ENCODE assay signal across 8 cellular contexts in the genomic region with DNA sequence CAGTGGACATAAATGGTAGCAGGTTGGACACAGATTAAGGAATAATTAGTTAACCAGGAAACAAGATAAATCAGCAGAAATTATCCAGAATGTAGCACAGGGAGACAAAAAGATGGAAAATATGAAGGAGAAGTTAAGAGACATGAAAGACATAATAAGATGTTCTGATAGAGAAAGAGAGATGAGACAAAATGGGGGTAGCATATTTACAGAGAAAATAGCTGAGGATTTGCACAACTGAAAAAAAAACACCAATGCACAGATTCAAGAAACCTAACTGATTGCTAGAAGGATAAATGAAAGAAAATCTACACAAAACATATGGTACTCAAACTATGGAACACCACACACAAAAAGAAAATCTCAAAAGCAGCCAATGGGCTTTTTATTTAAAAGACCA. TPM values are rescaled to one million over a fixed set of nuclear protein-coding genes. Genes with fewer than 3 reads are reported as not detected.
DNase-seq lines count a peak whose midpoint lies in the region; ATAC-seq and TF ChIP-seq lines count a peak whose summit lies in the region.

No MANE protein-coding gene starts in this region.

- peak overlapping the region; percentile 71 for H3K4me3 ChIP-seq in CD8-positive, alpha-beta T cell (ENCODE audit: low read depth, low read length)
- H3K4me3 ChIP-seq in NT2/D1 (ENCODE audit: insufficient read length, low read depth) (no peak overlapping the region), ovary (peak overlapping the region; percentile 66)

- peak overlapping the region; percentile 85 for H3K4me3 Mint-ChIP-seq in CD8-positive, alpha-beta T cell
- H3K4me3 Mint-ChIP-seq in effector memory CD8-positive, alpha-beta T cell: peak overlapping the region; percentile 70 to 82

- H3K9me3 Mint-ChIP-seq in CD8-positive, alpha-beta T cell: no peaks in the 10 kb centered on the region
- H3K9me3 Mint-ChIP-seq in effector memory CD8-positive, alpha-beta T cell: no peaks in the 10 kb centered on the region

- peaks cover 12% of the 10 kb centered on the region for H3K4me1 Mint-ChIP-seq in CD8-positive, alpha-beta T cell (ENCODE audit: low read depth)
- H3K4me1 Mint-ChIP-seq in effector memory CD8-positive, alpha-beta T cell (ENCODE audit: low read depth in 2 of 2): peaks cover 5 to 8% of the 10 kb centered on the region in 2 donors

- no peaks in the 10 kb centered on the region for H3K27me3 Mint-ChIP-seq in CD8-positive, alpha-beta T cell (ENCODE audit: low read depth)
- no peaks in the 10 kb centered on the region for H3K27me3 Mint-ChIP-seq in effector memory CD8-positive, alpha-beta T cell

- H3K9me3 ChIP-seq in CD8-positive, alpha-beta T cell (ENCODE audit: low read length): no peaks in the 10 kb centered on the region
- H3K9me3 ChIP-seq in NT2/D1 (ENCODE audit: insufficient read depth, low read length) (no peaks in the 10 kb centered on the region), ovary (no peaks in the 10 kb centered on the region)

- TF ChIP-seq POLR2A in ovary (IDR thresholded peaks at IDR 0.05): no peak

- no peak for TF ChIP-seq CTCF in CD8-positive, alpha-beta T cell (IDR thresholded peaks at IDR 0.05)
- TF ChIP-seq CTCF in ovary (IDR thresholded peaks at IDR 0.05): no peak

- H3K9ac ChIP-seq in NT2/D1 (ENCODE audit: insufficient read length, low read depth): peak overlapping the region; percentile 32

- peak overlapping the region; percentile 60 for H3K27ac Mint-ChIP-seq in CD8-positive, alpha-beta T cell
- no peak overlapping the region for H3K27ac Mint-ChIP-seq in effector memory CD8-positive, alpha-beta T cell

- no peaks in the 10 kb centered on the region for H3K27me3 ChIP-seq in CD8-positive, alpha-beta T cell (ENCODE audit: insufficient read depth, low read length)
- H3K27me3 ChIP-seq in NT2/D1 (ENCODE audit: insufficient read depth, insufficient read length) (no peaks in the 10 kb centered on the region), ovary (no peaks in the 10 kb centered on the region)

- CTCF ChIA-PET in CD8-positive, alpha-beta T cell (lab: Charles Lee): interaction anchor here (2.0 kb wide), 1 partner anchor 204 kb away, joined by 9 read pairs; no protein-coding TSS in a partner anchor

- H3K36me3 ChIP-seq in CD8-positive, alpha-beta T cell (ENCODE audit: insufficient read depth, low read length): no peaks in the 10 kb centered on the region
- H3K36me3 ChIP-seq in NT2/D1 (ENCODE audit: insufficient read depth, insufficient read length, low read length) (no peaks in the 10 kb centered on the region), ovary (no peaks in the 10 kb centered on the region)

- TF ChIP-seq EP300 in ovary (IDR thresholded peaks at IDR 0.05): no peak

- intact Hi-C loops in CD8-positive, alpha-beta T cell (cut with DNase I, micrococcal nuclease): loop anchor here (1.0 to 2.0 kb wide), 2 partner anchors 34 kb away; partner anchors contain the start of gene TBC1D22B (in 2 of the 2)
- intact Hi-C loops in ovary (cut with DNase I): no loop called here

- H3K4me1 ChIP-seq in CD8-positive, alpha-beta T cell (ENCODE audit: insufficient read depth, low read length): peaks cover 9% of the 10 kb centered on the region
- H3K4me1 ChIP-seq in NT2/D1 (ENCODE audit: insufficient read depth, insufficient read length) (no peaks in the 10 kb centered on the region), ovary (ENCODE audit: insufficient read depth) (peaks cover 4% of the 10 kb centered on the region)

- DNase-seq in CD8-positive, alpha-beta T cell: no peak
- no peak for DNase-seq in NT2/D1 (ENCODE audit: low read depth, low spot score)
- no peak for DNase-seq in effector memory CD8-positive, alpha-beta T cell
- no peak for DNase-seq in ovary
- DNase-seq in NCI-H748 treated with DMSO at 0.1 percent for 48 hours (lab: John Stamatoyannopoulos, UW): no peak
- DNase-seq in kidney tubule cell (ENCODE audit: low spot score): no peak
- DNase-seq in caudate nucleus (lab: John Stamatoyannopoulos, UW): no peak
- DNase-seq in stimulated activated naive CD4-positive, alpha-beta T cell treated with Interleukin-2 at 50 U/mL for 16 hours (lab: John Stamatoyannopoulos, UW): no peak

- H3K27ac ChIP-seq in CD8-positive, alpha-beta T cell (ENCODE audit: low read depth, low read length): no peak overlapping the region
- H3K27ac ChIP-seq in ovary (peak overlapping the region in 1 of 2 donors; percentile 19), caudate nucleus (ENCODE audit: low read depth, low read length) (no peak overlapping the region)

- no peak for ATAC-seq in CD8-positive, alpha-beta T cell
- no peak for ATAC-seq in effector memory CD8-positive, alpha-beta T cell (replicated peaks)

- POLR2A ChIA-PET in CD8-positive, alpha-beta T cell (lab: Charles Lee): interaction anchor here (0.7 to 0.8 kb wide), 2 partner anchors 237 to 374 kb away, joined by 3 read pairs; partner anchors contain the start of gene MTCH1

- no peaks in the 10 kb centered on the region for H3K36me3 Mint-ChIP-seq in CD8-positive, alpha-beta T cell
- peaks cover 3% of the 10 kb centered on the region for H3K36me3 Mint-ChIP-seq in effector memory CD8-positive, alpha-beta T cell (ENCODE audit: insufficient read depth)

RNA-seq across cellular contexts. Expression of gene TBC1D22B, which starts 34.6 kb away (rescaled TPM):
- total RNA-seq in CD8-positive, alpha-beta T cell: 1 to 10 TPM; 6.7 to 6.8 TPM
- total RNA-seq in ovary: 10 to 100 TPM in 5 of 7 donors, 1 to 10 TPM in 2; 8.6 to 17.7 (median 12.8) TPM
- 10 to 100 TPM in 1 of 2 donors, 1 to 10 TPM in 1; 7.4 to 12.8 TPM for polyA plus RNA-seq in ovary

RNA-seq across cellular contexts. Expression of gene TMEM217, which starts 35.0 kb away (rescaled TPM):
- 1 to 10 TPM in 1 of 2 experiments, under 1 TPM in 1; 0.27 to 1.2 TPM for total RNA-seq in CD8-positive, alpha-beta T cell
- total RNA-seq in ovary: 1 to 10 TPM in 6 of 7 donors, under 1 TPM in 1; 0.48 to 4.6 (median 1.5) TPM
- 1 to 10 TPM in 1 of 2 donors, under 1 TPM in 1; 0.39 to 3.8 TPM for polyA plus RNA-seq in ovary

RNA-seq across cellular contexts. Expression of gene PIM1, which starts 53.0 kb away (rescaled TPM):
- total RNA-seq in CD8-positive, alpha-beta T cell: 100 to 1,000 TPM; 125 TPM
- total RNA-seq in ovary: 100 to 1,000 TPM in 1 of 7 donors, 10 to 100 TPM in 6; 41.4 to 135 (median 64.9) TPM
- polyA plus RNA-seq in ovary: 10 to 100 TPM; 34.2 to 70.0 TPM

Comparison
In these comparisons a context has a peak if more than half of its experiments do, and no peak if none do; other contexts are left out.
1. intact Hi-C loops: an anchor here in CD8-positive, alpha-beta T cell (1.0 to 2.0 kb wide); none called in ovary.